Comparison of ENCODE assay signal across 15 cellular contexts in the genomic region with DNA sequence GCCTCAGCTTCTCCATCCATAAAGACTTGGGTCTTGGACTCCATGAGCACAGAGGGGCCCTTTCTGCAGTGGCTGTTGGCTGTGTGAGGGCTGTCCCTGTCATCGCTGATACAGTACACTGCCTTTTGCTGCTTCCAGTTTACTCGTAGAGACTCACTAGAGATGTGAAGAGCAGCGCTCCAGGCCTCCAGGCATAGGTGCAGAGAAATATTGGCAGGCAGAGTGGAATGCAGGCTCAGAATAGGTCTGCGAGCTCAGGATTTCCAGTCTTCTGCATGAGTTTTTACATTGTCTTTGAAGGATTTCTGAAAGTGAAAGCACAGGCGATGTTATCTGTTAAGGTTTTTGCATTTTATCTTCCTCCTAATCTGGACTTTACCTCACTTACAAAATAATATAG.
DNase-seq lines count a peak whose midpoint lies in the region; ATAC-seq and TF ChIP-seq lines count a peak whose summit lies in the region.
"Had no signal": no experiment of that assay in that cellular context is flagged by ENCODE, and none has a peak within 500 bp of the region (broad histone marks: within the 10 kb centered on the region; RNA-seq: fewer than 3 reads in every experiment).

No MANE protein-coding gene starts in this region.

- H3K9me3 ChIP-seq in DND-41 (ENCODE audit: insufficient read depth, low read length, severe bottlenecking) (no peaks in the 10 kb centered on the region), duodenal mucosa (ENCODE audit: control insufficient read depth in 1 of 2, low read length in 2 of 2) (no peaks in the 10 kb centered on the region)
- H3K9me3 ChIP-seq: neutrophil had no signal

- peaks cover 15% of the 10 kb centered on the region for H3K4me1 ChIP-seq in DND-41 (ENCODE audit: insufficient read depth, low read length)
- H3K4me1 ChIP-seq in duodenal mucosa (ENCODE audit: control insufficient read depth in 1 of 2, insufficient read depth in 2 of 2, low read length in 2 of 2), result peaks cover 0 to 15% of the 10 kb centered on the region in 2 donors

- H3K4me2 ChIP-seq in DND-41 (ENCODE audit: insufficient read depth, low read length), result peak overlapping the region; percentile 51

- H2AFZ ChIP-seq in DND-41 (ENCODE audit: low read depth, low read length), result peak overlapping the region; percentile 29

- H3K27ac ChIP-seq in DND-41 (ENCODE audit: low read length) (peak overlapping the region; percentile 25; the same call in 1 of the 2 replicates), duodenal mucosa (ENCODE audit: low read depth, low read length) (no peak overlapping the region)
- H3K27ac ChIP-seq: epithelial cell of prostate, neutrophil had no signal

- H3K27me3 Mint-ChIP-seq in IgD-negative memory B cell (peaks cover 1% of the 10 kb centered on the region), nephron (ENCODE audit: low read depth) (no peaks in the 10 kb centered on the region)

- H3K4me1 Mint-ChIP-seq in IgD-negative memory B cell (peaks cover 0 to 6% (median 3%) of the 10 kb centered on the region in 3 donors), nephron (peaks cover 8% of the 10 kb centered on the region)

- H4K20me1 ChIP-seq in DND-41 (ENCODE audit: insufficient read depth, low read length), result no peaks in the 10 kb centered on the region

- 0 out of 2 replicates have a peak overlapping the region, but pooled peaks have one; percentile 10 for H3K9ac ChIP-seq in DND-41 (ENCODE audit: low read depth, low read length)
- peak overlapping the region; percentile 20 to 22 for H3K9ac ChIP-seq in duodenal mucosa (ENCODE audit: low read depth in 1 of 2, low read length in 2 of 2)

- no peaks in the 10 kb centered on the region for H3K36me3 Mint-ChIP-seq in IgD-negative memory B cell
- H3K36me3 Mint-ChIP-seq in nephron (ENCODE audit: low read depth), result peaks cover 52% of the 10 kb centered on the region

- no peaks in the 10 kb centered on the region for H3K79me2 ChIP-seq in DND-41 (ENCODE audit: insufficient read depth, low read length)

- H3K27me3 ChIP-seq in DND-41 (ENCODE audit: insufficient read depth, low read length, poor library complexity) (no peaks in the 10 kb centered on the region), duodenal mucosa (ENCODE audit: control insufficient read depth in 1 of 2, insufficient read depth in 2 of 2, low read length in 2 of 2) (no peaks in the 10 kb centered on the region)
- H3K27me3 ChIP-seq: neutrophil had no signal

- H3K9me3 Mint-ChIP-seq in IgD-negative memory B cell (peaks cover 0 to 8% (median 3%) of the 10 kb centered on the region in 3 donors), nephron (peaks cover 7% of the 10 kb centered on the region)

- H3K36me3 ChIP-seq in DND-41 (ENCODE audit: insufficient read depth, low read length) (no peaks in the 10 kb centered on the region), duodenal mucosa (ENCODE audit: control insufficient read depth in 1 of 2, insufficient read depth in 2 of 2, low read length in 2 of 2) (peaks cover 0 to 9% of the 10 kb centered on the region in 2 donors)
- H3K36me3 ChIP-seq: neutrophil had no signal

- peak; percentile 75 for ATAC-seq in DND-41 (ENCODE audit: insufficient read depth, low read depth)
- ATAC-seq in GM21737 (IDR thresholded peaks at IDR 0.05; ENCODE audit: unreplicated experiment), result no peak
- no peak for ATAC-seq in HG03571 (IDR thresholded peaks at IDR 0.05; ENCODE audit: unreplicated experiment)

- TF ChIP-seq CTCF in DND-41 (IDR thresholded peaks at IDR 0.05; ENCODE audit: borderline replicate concordance, extremely low read depth, low read length, poor library complexity, severe bottlenecking), result no peak
- no peak for TF ChIP-seq CTCF in nephron (IDR thresholded peaks at IDR 0.05; ENCODE audit: unreplicated experiment in 3 of 3)

- peak overlapping the region in 1 of 2 experiments; percentile 40; a peak in 1 of 4 replicates for H3K4me3 ChIP-seq in DND-41 (ENCODE audit: low read depth in 1 of 2, low read length in 2 of 2)
- peak overlapping the region; percentile 50 to 53 for H3K4me3 ChIP-seq in duodenal mucosa (ENCODE audit: low read depth in 1 of 2, low read length in 2 of 2)

- DNase-seq in DND-41, result peak; percentile 7
- DNase-seq in kidney tubule cell (ENCODE audit: low spot score), result no peak
- no peak for DNase-seq in DMS79 treated with DMSO at 0.1 percent for 48 hours (lab: John Stamatoyannopoulos, UW)
- DNase-seq: activated CD8-positive, alpha-beta memory T cell treated with anti-CD3 and anti-CD28 coated beads for 24 hours; aorta; NCI-H1048; NCI-H748 treated with DMSO at 0.1 percent for 48 hours; stimulated activated CD4-positive, alpha-beta T cell treated with anti-CD3 and anti-CD28 coated beads, Interleukin-2, amount 100 ng/mL, for 24 hours had no signal

- H3K27ac Mint-ChIP-seq in IgD-negative memory B cell, result no peak overlapping the region
- H3K27ac Mint-ChIP-seq in nephron, result peak overlapping the region in 2 of 3 experiments; percentile 66 to 91

- H3K4me3 Mint-ChIP-seq in IgD-negative memory B cell, result peak overlapping the region in 3 of 4 donors; percentile 15 to 81 (median 53)
- H3K4me3 Mint-ChIP-seq in nephron, result peak overlapping the region in 2 of 3 experiments; percentile 2 to 11

Comparison
In these comparisons a context has a peak if more than half of its experiments do, and no peak if none do; other contexts are left out.
1. H3K27ac Mint-ChIP-seq: peak in nephron (2 of 3); none in IgD-negative memory B cell (0 of 3).